ENCODE assay signal across 10 cellular contexts in the genomic region with DNA sequence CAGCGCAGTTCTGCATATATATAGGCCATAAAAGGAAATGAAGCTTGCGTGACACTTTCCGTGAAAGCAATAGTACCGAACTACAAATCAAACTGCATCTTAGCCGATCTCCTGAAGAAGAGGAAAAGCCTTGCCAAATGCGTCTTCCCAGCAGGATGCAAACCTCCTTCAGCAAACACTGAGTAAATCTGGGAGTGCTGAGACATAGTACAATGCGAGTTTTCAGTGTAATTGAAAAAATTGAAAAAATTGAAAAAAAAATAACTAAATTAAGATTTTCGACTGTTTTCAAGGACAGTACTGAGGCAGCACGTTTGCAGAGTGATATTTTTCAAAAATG. TPM values are rescaled to one million over a fixed set of nuclear protein-coding genes. Genes with fewer than 3 reads are reported as not detected.
DNase-seq lines count a peak whose midpoint lies in the region; ATAC-seq and TF ChIP-seq lines count a peak whose summit lies in the region.
"Had no signal": no experiment of that assay in that cellular context is flagged by ENCODE, and none has a peak within 500 bp of the region (broad histone marks: within the 10 kb centered on the region; RNA-seq: fewer than 3 reads in every experiment).

No MANE protein-coding gene starts in this region.

- no peak for ATAC-seq in Right ventricle myocardium superior (ENCODE audit: poor library complexity)
- peak; percentile 34 to 40 for ATAC-seq in naive B cell (ENCODE audit: low read depth in 2 of 2)

- H3K4me3 ChIP-seq in cardiac muscle cell (peak overlapping the region; percentile 29), ectodermal cell (ENCODE audit: insufficient read depth, low read depth, low read length) (peak overlapping the region; percentile 56), uterus (peak overlapping the region; percentile 34 to 41)
- H3K4me3 ChIP-seq: lung had no signal

- H3K27me3 ChIP-seq in cardiac muscle cell (peaks cover 39% of the 10 kb centered on the region), ectodermal cell (ENCODE audit: control insufficient read depth, insufficient read depth, low read length, poor library complexity, severe bottlenecking) (peaks cover 35% of the 10 kb centered on the region), uterus (no peaks in the 10 kb centered on the region)

- TF ChIP-seq POLR2A in uterus (IDR thresholded peaks at IDR 0.05): no peak

- TF ChIP-seq CTCF in cardiac muscle cell (IDR thresholded peaks at IDR 0.05; ENCODE audit: low read depth, low read length) (no peak), uterus (IDR thresholded peaks at IDR 0.05) (no peak), GM13977 (IDR thresholded peaks at IDR 0.05; ENCODE audit: extremely low read depth, insufficient read depth, missing control alignments) (no peak)

- H3K36me3 Mint-ChIP-seq in naive B cell: no peaks in the 10 kb centered on the region

- H3K27ac Mint-ChIP-seq in naive B cell: no peak overlapping the region

- H3K36me3 ChIP-seq in cardiac muscle cell (no peaks in the 10 kb centered on the region), ectodermal cell (ENCODE audit: control insufficient read depth, insufficient read depth, low read length) (no peaks in the 10 kb centered on the region), uterus (no peaks in the 10 kb centered on the region)
- H3K36me3 ChIP-seq: Peyer's patch had no signal

- H3K27me3 Mint-ChIP-seq in naive B cell: peaks cover 56 to 62% (median 60%) of the 10 kb centered on the region in 3 donors

- H3K4me1 ChIP-seq in cardiac muscle cell (ENCODE audit: low read depth) (no peaks in the 10 kb centered on the region), ectodermal cell (ENCODE audit: control insufficient read depth, insufficient read depth, low read length) (no peaks in the 10 kb centered on the region), uterus (no peaks in the 10 kb centered on the region)
- H3K4me1 ChIP-seq: Peyer's patch had no signal

- DNase-seq in cardiac muscle cell (ENCODE audit: low read depth in 1 of 2, low spot score in 1 of 2) (peak in 1 of 2 donors; percentile 8), Right ventricle myocardium superior (no peak), naive B cell (no peak), uterus (no peak), GM13977 (ENCODE audit: low spot score) (no peak), NCI-H1417 treated with DMSO at 0.1 percent for 48 hours (lab: John Stamatoyannopoulos, UW) (no peak)
- no peak for DNase-seq in stimulated activated naive CD4-positive, alpha-beta T cell (lab: John Stamatoyannopoulos, UW)

- H3K27ac ChIP-seq in cardiac muscle cell (no peak overlapping the region), ectodermal cell (ENCODE audit: insufficient read depth, low read depth, low read length, poor library complexity, severe bottlenecking) (no peak overlapping the region), uterus (peak overlapping the region; percentile 67 to 79)

- intact Hi-C loops in Right ventricle myocardium superior (cut with DNase I) (no loop called here), uterus (cut with DNase I; ENCODE audit: low total_unique reads) (no loop called here)

- H3K9me3 ChIP-seq in cardiac muscle cell (ENCODE audit: low read depth): no peaks in the 10 kb centered on the region
- H3K9me3 ChIP-seq in ectodermal cell (ENCODE audit: control insufficient read depth, low read length): no peaks in the 10 kb centered on the region
- H3K9me3 ChIP-seq in uterus: no peaks in the 10 kb centered on the region
- H3K9me3 ChIP-seq: Peyer's patch had no signal

- in situ Hi-C loops in GM13977 (cut with MboI; ENCODE audit: low pct_unique_long_range_greater_than_20kb, low sequenced_read_pairs, unreplicated experiment): no loop called here

- H3K4me1 Mint-ChIP-seq in naive B cell: peaks cover 6 to 10% (median 9%) of the 10 kb centered on the region in 3 donors

- peak overlapping the region; percentile 81 to 94 (median 88) for H3K4me3 Mint-ChIP-seq in naive B cell

- 32 to 35% methylated on average over 9 of the region's 9 CpGs for WGBS in ectodermal cell, 2 experiments

- H3K9me3 Mint-ChIP-seq in naive B cell: peaks cover 0 to 6% (median 2%) of the 10 kb centered on the region in 7 donors

RNA-seq across cellular contexts. Expression of a gene that starts 13.4 kb away (rescaled TPM):
- total RNA-seq in cardiac muscle cell (47.4 and 84.5 TPM in 2 replicates), Right ventricle myocardium superior (25.4 TPM), uterus (100 to 1,000 TPM in 1 of 4 donors, 10 to 100 TPM in 3; 12.9 to 220 (median 66.1) TPM)
- polyA plus RNA-seq in cardiac muscle cell (62.6 and 65.5 TPM in 2 replicates), naive B cell (ENCODE audit: low read depth in 6 of 6) (100 to 1,000 TPM in 3 of 6 donors, 10 to 100 TPM in 3; 82.9 to 124 (median 98.4) TPM)
- polyA plus RNA-seq in ectodermal cell (2013, experiment 1 of 4): 67.0 TPM
- 60.4 TPM for polyA plus RNA-seq in ectodermal cell (2013, experiment 2 of 4)
- polyA plus RNA-seq in ectodermal cell (2013, experiment 3 of 4): 61.3 TPM
- 80.7 TPM for polyA plus RNA-seq in ectodermal cell (2013, experiment 4 of 4)

RNA-seq across cellular contexts. Expression of a gene that starts 31.6 kb away (rescaled TPM):
- 13.9 and 16.1 TPM in 2 replicates for total RNA-seq in cardiac muscle cell
- 15.4 and 19.4 TPM in 2 replicates for polyA plus RNA-seq in cardiac muscle cell
- 6.2 TPM for total RNA-seq in Right ventricle myocardium superior
- polyA plus RNA-seq in ectodermal cell (2013, experiment 1 of 4): 21.2 TPM
- polyA plus RNA-seq in ectodermal cell (2013, experiment 2 of 4): 18.4 TPM
- 13.5 TPM for polyA plus RNA-seq in ectodermal cell (2013, experiment 3 of 4)
- 16.7 TPM for polyA plus RNA-seq in ectodermal cell (2013, experiment 4 of 4)
- polyA plus RNA-seq in naive B cell (ENCODE audit: low read depth in 6 of 6): 10 to 100 TPM in 4 of 6 donors, 1 to 10 TPM in 2; 8.0 to 16.3 (median 15.0) TPM
- 10 to 100 TPM in 3 of 4 donors, 1 to 10 TPM in 1; 3.2 to 29.7 (median 18.7) TPM for total RNA-seq in uterus

Comparison
In these comparisons a context has a peak if more than half of its experiments do, and no peak if none do; other contexts are left out.
1. H3K27ac ChIP-seq: peak in uterus (2 of 2); none in cardiac muscle cell (single experiment) and ectodermal cell (single experiment).
2. Peak in every context shown above with its lines, with median percentiles within 50 percentile points of each other: H3K4me3 ChIP-seq.